In the genomic region with DNA sequence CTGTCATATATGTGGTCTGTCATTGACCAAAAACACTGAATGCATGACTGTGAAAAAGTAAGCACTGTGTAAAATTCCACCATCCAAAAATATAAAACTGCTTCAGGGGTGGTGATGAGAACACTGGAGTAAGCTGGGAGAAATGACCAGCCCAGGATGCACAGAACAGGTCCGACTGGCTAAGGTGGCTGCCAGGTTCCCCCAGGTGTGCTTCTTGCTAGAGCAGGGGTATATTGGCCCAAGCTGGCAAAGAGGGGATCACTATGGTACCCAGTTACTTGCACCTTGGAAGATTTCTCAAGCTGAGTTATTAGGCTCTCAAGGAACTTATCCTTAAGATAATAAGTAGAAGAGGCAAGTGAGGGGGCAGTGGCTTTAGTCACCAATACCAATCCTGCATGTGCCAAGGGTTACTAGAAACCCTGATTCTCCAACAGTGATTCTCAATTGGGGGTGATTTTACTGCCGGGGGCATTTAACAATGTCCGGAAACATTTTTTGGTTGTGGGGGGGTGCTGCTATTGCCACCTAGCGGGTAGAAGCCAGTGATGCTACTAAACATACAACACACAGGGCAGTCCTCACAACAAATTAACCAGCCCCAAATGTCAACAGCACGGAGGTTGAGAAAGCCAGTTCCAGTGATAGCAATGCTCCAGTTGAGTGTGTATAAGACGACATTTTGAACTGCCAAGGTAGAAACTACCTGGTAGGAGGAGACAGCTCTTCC, we compare ENCODE assay signal across 10 cellular contexts. TPM values are rescaled to one million over a fixed set of nuclear protein-coding genes. Genes with fewer than 3 reads are reported as not detected.
DNase-seq lines count a peak whose midpoint lies in the region; ATAC-seq and TF ChIP-seq lines count a peak whose summit lies in the region.
"Had no signal": no experiment of that assay in that cellular context is flagged by ENCODE, and none has a peak within 500 bp of the region (broad histone marks: within the 10 kb centered on the region; RNA-seq: fewer than 3 reads in every experiment).

No MANE protein-coding gene starts in this region.

- no peak for DNase-seq in heart left ventricle
- no peak for DNase-seq in left cardiac atrium
- no peak for DNase-seq in RWPE1 (ENCODE audit: low spot score)
- DNase-seq in fibroblast of mammary gland (ENCODE audit: low read depth): no peak
- no peak for DNase-seq in type B pancreatic cell (ENCODE audit: extremely low spot score, unreplicated experiment)
- no peak for DNase-seq in activated gamma-delta T cell (lab: John Stamatoyannopoulos, UW)
- DNase-seq in KG1 (lab: John Stamatoyannopoulos, UW): no peak
- DNase-seq: activated T-cell treated with anti-CD3 and anti-CD28 coated beads, Interleukin-2, amount 50 U/mL, for 24 hours; AML-193 had no signal

- H3K9me3 Mint-ChIP-seq in type B pancreatic cell: no peaks in the 10 kb centered on the region
- H3K9me3 Mint-ChIP-seq: activated T-cell treated with anti-CD3 and anti-CD28 coated beads, Interleukin-2, amount 50 U/mL, for 24 hours had no signal

- H3K36me3 ChIP-seq in heart left ventricle: peaks cover 0 to 44% (median 27%) of the 10 kb centered on the region in 9 donors

- H3K9me3 ChIP-seq in heart left ventricle: no peaks in the 10 kb centered on the region

- intact Hi-C loops in heart left ventricle (cut with DNase I): no loop called here
- intact Hi-C loops in left cardiac atrium (cut with DNase I): no loop called here

- TF ChIP-seq POLR2A in heart left ventricle (IDR thresholded peaks at IDR 0.05): no peak

- no peaks in the 10 kb centered on the region for H3K27me3 Mint-ChIP-seq in type B pancreatic cell
- H3K27me3 Mint-ChIP-seq: activated T-cell treated with anti-CD3 and anti-CD28 coated beads, Interleukin-2, amount 50 U/mL, for 24 hours had no signal

- CTCF ChIA-PET in RWPE1 (lab: Yijun Ruan, JAX): interaction anchor here (1.2 kb wide), 1 partner anchor 24 kb away, joined by 7 read pairs; no protein-coding TSS in a partner anchor

- no peak overlapping the region for H3K4me3 Mint-ChIP-seq in type B pancreatic cell
- H3K4me3 Mint-ChIP-seq: activated T-cell treated with anti-CD3 and anti-CD28 coated beads, Interleukin-2, amount 50 U/mL, for 24 hours had no signal

- peak overlapping the region; percentile 87 for H3K27ac Mint-ChIP-seq in type B pancreatic cell

- H3K36me3 Mint-ChIP-seq in type B pancreatic cell: peaks cover 18% of the 10 kb centered on the region

- TF ChIP-seq CTCF in heart left ventricle (IDR thresholded peaks at IDR 0.05) (peak in 8 of 12 donors; percentile 8 to 39 (median 24)), RWPE1 (conservative IDR thresholded peaks at IDR 0.05; ENCODE audit: low read depth) (no peak), fibroblast of mammary gland (conservative IDR thresholded peaks at IDR 0.05; ENCODE audit: control insufficient read depth, insufficient read depth, low read depth, low read length) (peak; percentile 31), type B pancreatic cell (conservative IDR thresholded peaks at IDR 0.05) (peak; percentile 35)

- POLR2A ChIA-PET in RWPE1 (lab: Yijun Ruan, JAX; ENCODE audit: low non-redundant PET): interaction anchor here (0.7 kb wide), 1 partner anchor 17 kb away, joined by 3 read pairs; no protein-coding TSS in a partner anchor

- peaks cover 0 to 17% (median 2%) of the 10 kb centered on the region in 12 donors for H3K4me1 ChIP-seq in heart left ventricle

- WGBS in heart left ventricle, 4 donors: 70 to 86% (median 77%) methylated on average over 6 of the region's 6 CpGs

- H3K4me3 ChIP-seq in heart left ventricle: no peak overlapping the region
- no peak overlapping the region for H3K4me3 ChIP-seq in fibroblast of mammary gland (ENCODE audit: control insufficient read depth, low read depth, low read length)

- H3K27me3 ChIP-seq in heart left ventricle: no peaks in the 10 kb centered on the region

- H3K27ac ChIP-seq in heart left ventricle (no peak overlapping the region), RWPE1 (peak overlapping the region; percentile 52; the same call in 1 of the 2 replicates)

- peaks cover 6% of the 10 kb centered on the region for H3K4me1 Mint-ChIP-seq in type B pancreatic cell (ENCODE audit: unreplicated experiment)

- no peak for ATAC-seq in heart left ventricle
- ATAC-seq in left cardiac atrium: no peak
- ATAC-seq in GM21825 (IDR thresholded peaks at IDR 0.05; ENCODE audit: unreplicated experiment): no peak

RNA-seq across cellular contexts. Expression of gene SNU13, which starts 15.7 kb away (rescaled TPM):
- 100 to 1,000 TPM; 168 to 233 (median 201) TPM for total RNA-seq in heart left ventricle
- polyA plus RNA-seq in heart left ventricle: 100 to 1,000 TPM; 222 to 292 TPM
- 100 to 1,000 TPM; 178 to 226 TPM for total RNA-seq in left cardiac atrium
- 124 and 136 TPM in 2 replicates for total RNA-seq in type B pancreatic cell (ENCODE audit: low replicate concordance)

RNA-seq across cellular contexts. Expression of gene MEI1, which starts 26.4 kb away (rescaled TPM):
- total RNA-seq in heart left ventricle: 1 to 10 TPM in 3 of 9 donors, under 1 TPM in 2, not detected in 4; 0.40 to 2.3 (median 1.1) TPM
- polyA plus RNA-seq in heart left ventricle: under 1 TPM; 0.23 to 0.54 TPM
- 1 to 10 TPM in 1 of 2 donors, under 1 TPM in 1; 0.42 to 1.7 TPM for total RNA-seq in left cardiac atrium
- 0.90 and 1.2 TPM in 2 replicates for total RNA-seq in type B pancreatic cell (ENCODE audit: low replicate concordance)

RNA-seq across cellular contexts. Expression of gene XRCC6, which starts 51.9 kb away (rescaled TPM):
- total RNA-seq in heart left ventricle (100 to 1,000 TPM; 162 to 204 (median 176) TPM), left cardiac atrium (100 to 1,000 TPM; 141 to 169 TPM), type B pancreatic cell (ENCODE audit: low replicate concordance) (234 and 302 TPM in 2 replicates)
- polyA plus RNA-seq in heart left ventricle: 100 to 1,000 TPM; 123 to 231 TPM

RNA-seq across cellular contexts. Expression of gene DESI1, which starts 52.1 kb away (rescaled TPM):
- total RNA-seq in heart left ventricle (10 to 100 TPM; 29.0 to 51.0 (median 40.6) TPM), left cardiac atrium (10 to 100 TPM; 56.5 to 64.0 TPM), type B pancreatic cell (ENCODE audit: low replicate concordance) (30.3 and 31.5 TPM in 2 replicates)
- polyA plus RNA-seq in heart left ventricle: 10 to 100 TPM; 24.2 to 39.8 TPM
